ENCODE assay signal across 9 cellular contexts in genomic region chr12:116525418-116526001, GRCh38. TPM values are rescaled to one million over a fixed set of nuclear protein-coding genes. Genes with fewer than 3 reads are reported as not detected.
A peak's percentile ranks its signal among the peaks of the same experiment; 100 is the strongest.
DNase-seq lines count a peak whose midpoint lies in the region; ATAC-seq, FAIRE-seq and TF ChIP-seq lines count a peak whose summit lies in the region.
"Had no signal": no experiment of that assay in that cellular context is flagged by ENCODE, and none has a peak within 500 bp of the region (broad histone marks: within the 10 kb centered on the region; RNA-seq: fewer than 3 reads in every experiment).

No MANE protein-coding gene starts in this region.

- H3K9me3 Mint-ChIP-seq in activated CD8-positive, alpha-beta T cell treated with anti-CD3 and anti-CD28 coated beads, Interleukin-2, amount 10 ng/mL, durations not matched to agents 7 days and 5 days (ENCODE audit: insufficient read depth): no peaks in the 10 kb centered on the region

- H3K4me1 Mint-ChIP-seq in activated CD8-positive, alpha-beta T cell treated with anti-CD3 and anti-CD28 coated beads, Interleukin-2, amount 10 ng/mL, durations not matched to agents 7 days and 5 days (ENCODE audit: low read depth): peaks cover 9% of the 10 kb centered on the region

- H3K4me3 ChIP-seq in fibroblast of villous mesenchyme (ENCODE audit: low read depth, low read length) (no peak overlapping the region), pancreas (no peak overlapping the region)

- DNase-seq in AG20443 (ENCODE audit: low spot score) (peak; percentile 88), RPMI7951 (ENCODE audit: low read depth) (peak; percentile 90), fibroblast of villous mesenchyme (ENCODE audit: low read depth) (peak; percentile 64), pancreas (peak; percentile 73 to 88 (median 81))
- DNase-seq in activated CD8-positive, alpha-beta T cell treated with anti-CD3 and anti-CD28 coated beads, Interleukin-2, amount 10 ng/mL, durations not matched to agents 7 days and 5 days: no peak
- DNase-seq: activated CD4-positive, alpha-beta T cell treated with anti-CD3 and anti-CD28 coated beads, Interleukin-2, amount 50 U/mL, for 1 hour had no signal

- intact Hi-C loops in pancreas (cut with DNase I): no loop called here

- H3K27ac ChIP-seq in pancreas: peak overlapping the region in 3 of 4 donors; percentile 56 to 62 (median 57)

- H3K27me3 ChIP-seq in pancreas: no peaks in the 10 kb centered on the region

- no peak overlapping the region for H3K4me3 Mint-ChIP-seq in activated CD8-positive, alpha-beta T cell treated with anti-CD3 and anti-CD28 coated beads, Interleukin-2, amount 10 ng/mL, durations not matched to agents 7 days and 5 days

- peaks cover 12 to 23% (median 16%) of the 10 kb centered on the region in 3 donors for H3K4me1 ChIP-seq in pancreas

- 12 to 18% methylated on average over 15 of the region's 15 CpGs for whole genome bisulfite sequencing in pancreas, 2 donors

- ATAC-seq in pancreas: peak; percentile 91 to 96 (median 95)
- ATAC-seq in GM21423 (IDR thresholded peaks at IDR 0.05; ENCODE audit: unreplicated experiment): no peak
- ATAC-seq in activated CD8-positive, alpha-beta T cell treated with anti-CD3 and anti-CD28 coated beads, Interleukin-2, amount 10 ng/mL, durations not matched to agents 7 days and 5 days: no peak
- ATAC-seq in HG03520 (IDR thresholded peaks at IDR 0.05; ENCODE audit: unreplicated experiment): no peak
- no peak for ATAC-seq in GM18498 (IDR thresholded peaks at IDR 0.05; ENCODE audit: unreplicated experiment)

- FAIRE-seq in pancreas (lab: Jason Lieb, UNC): no peak

- CTCF ChIA-PET in activated CD8-positive, alpha-beta T cell treated with anti-CD3 and anti-CD28 coated beads, Interleukin-2, amount 10 ng/mL, durations not matched to agents 7 days and 5 days (lab: Charles Lee): no interaction called here

- no peak overlapping the region for H3K27ac Mint-ChIP-seq in activated CD8-positive, alpha-beta T cell treated with anti-CD3 and anti-CD28 coated beads, Interleukin-2, amount 10 ng/mL, durations not matched to agents 7 days and 5 days

- POLR2A ChIA-PET in activated CD8-positive, alpha-beta T cell treated with anti-CD3 and anti-CD28 coated beads, Interleukin-2, amount 10 ng/mL, durations not matched to agents 7 days and 5 days (lab: Charles Lee): interaction anchor here (1.5 kb wide), 1 partner anchor 8 kb away, joined by 4 read pairs; no protein-coding TSS in a partner anchor

- H3K27me3 Mint-ChIP-seq in activated CD8-positive, alpha-beta T cell treated with anti-CD3 and anti-CD28 coated beads, Interleukin-2, amount 10 ng/mL, durations not matched to agents 7 days and 5 days (ENCODE audit: low read depth): peaks cover 17% of the 10 kb centered on the region

- H3K36me3 ChIP-seq in pancreas: no peaks in the 10 kb centered on the region

- H3K9me3 ChIP-seq in pancreas: no peaks in the 10 kb centered on the region

- no peak for TF ChIP-seq CTCF in fibroblast of villous mesenchyme (IDR thresholded peaks at IDR 0.05; ENCODE audit: insufficient read depth, low read depth, low read length)
- no peak for TF ChIP-seq CTCF in pancreas (IDR thresholded peaks at IDR 0.05)

- H3K36me3 Mint-ChIP-seq in activated CD8-positive, alpha-beta T cell treated with anti-CD3 and anti-CD28 coated beads, Interleukin-2, amount 10 ng/mL, durations not matched to agents 7 days and 5 days (ENCODE audit: low read depth): no peaks in the 10 kb centered on the region

RNA-seq across cellular contexts. Expression of gene MAP1LC3B2, which starts 33.7 kb away (rescaled TPM):
- total RNA-seq in RPMI7951 (2014; rRNA removed; shearing (Covaris generic)): 0.48 TPM in 1 of 2 replicates, not detected in the other
- 0.32 and 0.43 TPM in 2 replicates for total RNA-seq in fibroblast of villous mesenchyme
- total RNA-seq in pancreas: under 1 TPM in 4 of 6 donors, not detected in 2; 0.49 to 0.92 (median 0.65) TPM
- polyA plus RNA-seq in pancreas: 1 to 10 TPM in 1 of 2 donors, under 1 TPM in 1; 0.68 to 1.8 TPM
- 1 to 10 TPM; 1.3 to 1.7 TPM for total RNA-seq in activated CD8-positive, alpha-beta T cell treated with anti-CD3 and anti-CD28 coated beads, Interleukin-2, amount 10 ng/mL, durations not matched to agents 7 days and 5 days

Comparison
In these comparisons a context has a peak if more than half of its experiments do, and no peak if none do; other contexts are left out.
1. ATAC-seq: peak in pancreas (4 of 4); none in GM21423 (single experiment), activated CD8-positive, alpha-beta T cell treated with anti-CD3 and anti-CD28 coated beads, Interleukin-2, amount 10 ng/mL, durations not matched to agents 7 days and 5 days (single experiment), HG03520 (single experiment) and GM18498 (single experiment).